In genomic region chr19:11963566-11964355, GRCh38 we compare ENCODE assay signal across 1 cellular context.
TF ChIP-seq lines count a peak whose summit lies in the region.

No MANE protein-coding gene starts in this region.

TF ChIP-seq in GM12878, 131 proteins besides CTCF, POLR2A, EP300 and RAD21:
- no peak for TF ChIP-seq ZNF384 (IDR thresholded peaks at IDR 0.05; ENCODE audit: borderline replicate concordance, low read depth, low read length)
- no peak for TF ChIP-seq TAF1 (IDR thresholded peaks at IDR 0.05; ENCODE audit: borderline replicate concordance, low read depth, low read length)
- TF ChIP-seq SIX5 (IDR thresholded peaks at IDR 0.05; ENCODE audit: low read depth, low read length, severe bottlenecking): no peak
- TF ChIP-seq ATF7 (IDR thresholded peaks at IDR 0.05; ENCODE audit: low read depth): no peak
- TF ChIP-seq YY1 (IDR thresholded peaks at IDR 0.05; ENCODE audit: low read depth, low read length): peak; percentile 66
- TF ChIP-seq SMC3 (IDR thresholded peaks at IDR 0.05; ENCODE audit: borderline replicate concordance, low read length): peak; percentile 66; the same call in 1 of the 2 replicates
- no peak for TF ChIP-seq POLR2AphosphoS5 (IDR thresholded peaks at IDR 0.05; ENCODE audit: low read length)
- TF ChIP-seq TCF3 (IDR thresholded peaks at IDR 0.05; ENCODE audit: borderline replicate concordance, insufficient read depth, low read depth, low read length): no peak
- TF ChIP-seq CBFB (IDR thresholded peaks at IDR 0.05; ENCODE audit: low read depth): no peak
- no peak for TF ChIP-seq FOXM1 (IDR thresholded peaks at IDR 0.05; ENCODE audit: low read depth, low read length)
- no peak for TF ChIP-seq ATF3 (IDR thresholded peaks at IDR 0.05; ENCODE audit: borderline replicate concordance, extremely low read depth, low read depth, low read length)
- TF ChIP-seq DPF2 (IDR thresholded peaks at IDR 0.05): no peak
- TF ChIP-seq ASH2L (IDR thresholded peaks at IDR 0.05; ENCODE audit: borderline replicate concordance, low read depth): no peak
- no peak for TF ChIP-seq PML (IDR thresholded peaks at IDR 0.05; ENCODE audit: low read length)
